7 cellular contexts compared by ENCODE assay signal in genomic region chr6:98416497-98417158, GRCh38.
DNase-seq lines count a peak whose midpoint lies in the region; ATAC-seq and TF ChIP-seq lines count a peak whose summit lies in the region.
"Not testable (repeated sequence)": the region's sequence is repeated elsewhere in the genome, so short reads cannot be mapped to it uniquely, and the experiment has no call there.

No MANE protein-coding gene starts in this region.

- not testable (repeated sequence) for H3K27ac ChIP-seq in HUES6 (ENCODE audit: low read depth, low read length); endodermal cell (ENCODE audit: low read depth, low read length)

- not testable (repeated sequence) for H3K36me3 Mint-ChIP-seq in activated naive CD8-positive, alpha-beta T cell treated with anti-CD3 and anti-CD28 coated beads, Interleukin-2, amount 10 ng/mL, durations not matched to agents 7 days and 5 days
- H3K36me3 Mint-ChIP-seq in endodermal cell (ENCODE audit: low read depth), result peaks cover 12% of the 10 kb centered on the region

- H3K9me3 Mint-ChIP-seq in activated naive CD8-positive, alpha-beta T cell treated with anti-CD3 and anti-CD28 coated beads, Interleukin-2, amount 10 ng/mL, durations not matched to agents 7 days and 5 days, result not testable (repeated sequence)
- peaks cover 30% of the 10 kb centered on the region for H3K9me3 Mint-ChIP-seq in endodermal cell

- not testable (repeated sequence) for H3K4me3 Mint-ChIP-seq in activated naive CD8-positive, alpha-beta T cell treated with anti-CD3 and anti-CD28 coated beads, Interleukin-2, amount 10 ng/mL, durations not matched to agents 7 days and 5 days; endodermal cell

- not testable (repeated sequence) for H3K27me3 ChIP-seq in HUES6 (ENCODE audit: control insufficient read depth, insufficient read depth, low read length); endodermal cell (ENCODE audit: control insufficient read depth, insufficient read depth, low read length, poor library complexity, severe bottlenecking)

- H3K27me3 Mint-ChIP-seq in activated naive CD8-positive, alpha-beta T cell treated with anti-CD3 and anti-CD28 coated beads, Interleukin-2, amount 10 ng/mL, durations not matched to agents 7 days and 5 days; endodermal cell (ENCODE audit: insufficient read depth): not testable (repeated sequence)

- not testable (repeated sequence) for ATAC-seq in activated naive CD8-positive, alpha-beta T cell treated with anti-CD3 and anti-CD28 coated beads, Interleukin-2, amount 10 ng/mL, durations not matched to agents 7 days and 5 days (ENCODE audit: low read depth)

- POLR2A ChIA-PET in activated naive CD8-positive, alpha-beta T cell treated with anti-CD3 and anti-CD28 coated beads, Interleukin-2, amount 10 ng/mL, durations not matched to agents 7 days and 5 days (lab: Charles Lee), result not testable (repeated sequence)

- H3K4me3 ChIP-seq in HUES6 (ENCODE audit: low read depth, low read length), result peak overlapping the region; percentile 43; the same call in 1 of the 2 replicates
- not testable (repeated sequence) for H3K4me3 ChIP-seq in endodermal cell (ENCODE audit: low read length)

- not testable (repeated sequence) for H3K4me1 Mint-ChIP-seq in activated naive CD8-positive, alpha-beta T cell treated with anti-CD3 and anti-CD28 coated beads, Interleukin-2, amount 10 ng/mL, durations not matched to agents 7 days and 5 days; endodermal cell

- H3K36me3 ChIP-seq in HUES6 (ENCODE audit: control insufficient read depth, insufficient read depth, low read length); endodermal cell (ENCODE audit: control insufficient read depth, insufficient read depth, low read length): not testable (repeated sequence)

- TF ChIP-seq CTCF in endodermal cell (conservative IDR thresholded peaks at IDR 0.05), result not testable (repeated sequence)

- H3K27ac Mint-ChIP-seq in activated naive CD8-positive, alpha-beta T cell treated with anti-CD3 and anti-CD28 coated beads, Interleukin-2, amount 10 ng/mL, durations not matched to agents 7 days and 5 days; endodermal cell: not testable (repeated sequence)

- 81 to 86% methylated on average over 5 to 29 of the region's 30 CpGs for WGBS in endodermal cell (ENCODE audit: insufficient coverage in 1 of 2, insufficient read length in 1 of 2), 2 experiments

- peak overlapping the region; percentile 53 for H3K9ac ChIP-seq in HUES6 (ENCODE audit: low read length)
- not testable (repeated sequence) for H3K9ac ChIP-seq in endodermal cell (ENCODE audit: extremely low read depth, low read length, poor library complexity, severe bottlenecking)

- H3K9me3 ChIP-seq in HUES6 (ENCODE audit: control insufficient read depth, insufficient read depth, low read depth, low read length), result not testable (repeated sequence)
- peaks cover 15% of the 10 kb centered on the region for H3K9me3 ChIP-seq in endodermal cell (ENCODE audit: control insufficient read depth, low read length)

- not testable (repeated sequence) for H3K4me1 ChIP-seq in HUES6 (ENCODE audit: control insufficient read depth, insufficient read depth, low read length); endodermal cell (ENCODE audit: control insufficient read depth, insufficient read depth, low read length)

- DNase-seq in COLO668 (lab: John Stamatoyannopoulos, UW; ENCODE audit: unreplicated experiment) (peak; percentile 10), NCI-H187 (lab: John Stamatoyannopoulos, UW) (peak; percentile 12 to 32), NCI-H748 treated with DMSO at 0.1 percent for 48 hours (lab: John Stamatoyannopoulos, UW) (peak; percentile 17), T-helper 2 cell (peak in 3 of 5 experiments; percentile 3 to 53 (median 42)), endodermal cell (peak; percentile 63)
- peak; percentile 19 for DNase-seq in activated naive CD8-positive, alpha-beta T cell treated with anti-CD3 and anti-CD28 coated beads, Interleukin-2, amount 10 ng/mL, durations not matched to agents 7 days and 5 days

Comparison
In these comparisons a context has a peak if more than half of its experiments do, and no peak if none do; other contexts are left out.
1. DNase-seq: peak in every context shown above with its lines; median percentile 63 in endodermal cell; 42 in T-helper 2 cell; 22 in NCI-H187; 19 in activated naive CD8-positive, alpha-beta T cell treated with anti-CD3 and anti-CD28 coated beads, Interleukin-2, amount 10 ng/mL, durations not matched to agents 7 days and 5 days; 17 in NCI-H748 treated with DMSO at 0.1 percent for 48 hours; 10 in COLO668.